Comparison of ENCODE assay signal across 25 cellular contexts in the genomic region with DNA sequence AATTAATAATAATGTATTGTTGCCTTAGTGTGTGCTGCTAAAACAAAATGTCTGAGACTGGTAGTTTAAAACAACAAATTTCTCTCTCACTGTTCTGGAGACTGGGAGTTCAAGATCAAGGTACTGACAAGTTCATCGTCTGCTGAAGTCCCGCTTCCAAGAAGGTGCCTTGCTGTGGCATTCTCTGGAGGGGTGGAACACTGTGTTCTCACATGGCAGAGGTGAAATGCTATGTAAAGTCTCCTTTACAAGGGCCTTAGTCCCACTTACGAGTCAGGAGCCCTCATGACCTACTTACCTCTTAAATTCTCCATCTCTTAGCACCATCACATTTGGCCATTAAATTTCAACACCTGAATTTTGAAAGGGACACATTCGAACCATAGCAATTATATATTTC.
"Had no signal": no experiment of that assay in that cellular context is flagged by ENCODE, and none has a peak within 500 bp of the region (broad histone marks: within the 10 kb centered on the region; RNA-seq: fewer than 3 reads in every experiment).

No MANE protein-coding gene starts in this region.

- H3K4me1 ChIP-seq: neural progenitor cell, parathyroid adenoma, psoas muscle, right lobe of liver, sigmoid colon, suprapubic skin, testis, tibial artery, transverse colon, vagina had no signal

- H3K27me3 ChIP-seq: neural progenitor cell, ovary, right lobe of liver, sigmoid colon, suprapubic skin, testis, tibial artery, transverse colon, vagina had no signal

- H3K27ac ChIP-seq: neural progenitor cell, ovary, parathyroid adenoma, psoas muscle, right lobe of liver, sigmoid colon, suprapubic skin, testis, tibial artery, transverse colon, vagina had no signal

- DNase-seq: natural killer cell; occipital lobe; ovary; posterior cingulate gyrus; psoas muscle; right cardiac atrium; right lobe of liver; sigmoid colon; small intestine; stimulated activated CD4-positive, alpha-beta T cell treated with anti-CD3 and anti-CD28 coated beads, Interleukin-15, amount 100 ng/mL, for 24 hours; stimulated activated CD4-positive, alpha-beta T cell treated with anti-CD3 and anti-CD28 coated beads, Interleukin-2, amount 100 ng/mL, for 24 hours; stimulated activated CD4-positive, alpha-beta T cell treated with anti-CD3 and anti-CD28 coated beads, Interleukin-2, amount 100 ng/mL, for 48 hours; stimulated activated CD4-positive, alpha-beta T cell treated with anti-CD3 and anti-CD28 coated beads, Interleukin-4, amount 100 ng/mL, for 24 hours; stimulated activated naive CD4-positive, alpha-beta T cell; stimulated activated naive CD8-positive, alpha-beta T cell treated with anti-CD3 and anti-CD28 coated beads, Interleukin-15, amount 100 ng/mL, for 72 hours; stimulated activated naive CD8-positive, alpha-beta T cell treated with anti-CD3 and anti-CD28 coated beads, Interleukin-15, Interleukin-2, amounts not matched to agents 100 U/mL and 50 U/mL, for 24 hours; substantia nigra; testis; tibial artery; transverse colon had no signal

- H3K4me3 ChIP-seq: neural progenitor cell, ovary, psoas muscle, right lobe of liver, sigmoid colon, suprapubic skin, testis, tibial artery, transverse colon, vagina had no signal

- H3K9me3 ChIP-seq: ovary, psoas muscle, right lobe of liver, sigmoid colon, suprapubic skin, testis, tibial artery, transverse colon, vagina had no signal

- ATAC-seq: natural killer cell; psoas muscle; right cardiac atrium; right lobe of liver; stimulated activated memory B cell treated with anti-CD40 and anti-IgM and Interleukin-4, amounts not matched to agents 10 μg/mL and 1 μg/mL and 100 μg/mL, for 72 hours; stimulated activated naive CD8-positive, alpha-beta T cell treated with anti-CD3 and anti-CD28 coated beads, Interleukin-15, amount 100 ng/mL, for 72 hours; stimulated activated naive CD8-positive, alpha-beta T cell treated with anti-CD3 and anti-CD28 coated beads, Interleukin-15, Interleukin-2, amounts not matched to agents 100 U/mL and 50 U/mL, for 24 hours had no signal

- H3K36me3 ChIP-seq: neural progenitor cell, ovary, right lobe of liver, sigmoid colon, suprapubic skin, tibial artery, transverse colon, vagina had no signal
